In the genomic region with DNA sequence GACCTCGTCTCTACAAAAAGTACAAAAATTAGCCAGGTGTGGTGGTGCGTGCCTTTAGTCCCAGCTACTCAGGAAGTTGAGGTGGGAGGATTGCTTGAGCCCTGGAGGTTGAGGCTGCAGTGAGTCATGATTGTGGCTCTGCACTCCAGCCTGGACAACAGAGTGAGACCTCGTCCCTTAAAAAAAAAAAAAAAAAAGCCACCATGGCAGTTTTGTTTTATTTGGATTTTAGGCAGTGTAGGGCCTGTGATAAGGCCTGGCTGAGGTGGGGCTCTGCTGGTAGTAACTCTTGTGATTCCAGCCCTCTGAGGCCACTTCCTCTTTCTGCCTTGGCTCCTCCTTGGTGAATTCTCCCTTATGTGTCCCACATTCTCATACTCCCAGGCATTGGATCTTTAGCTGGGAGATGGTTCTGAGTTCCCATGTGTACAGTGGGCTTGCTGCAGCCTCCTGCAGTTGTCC, we compare ENCODE assay signal across 9 cellular contexts. TPM values are rescaled to one million over a fixed set of nuclear protein-coding genes. Genes with fewer than 3 reads are reported as not detected.
DNase-seq lines count a peak whose midpoint lies in the region; ATAC-seq and TF ChIP-seq lines count a peak whose summit lies in the region.
"Had no signal": no experiment of that assay in that cellular context is flagged by ENCODE, and none has a peak within 500 bp of the region (broad histone marks: within the 10 kb centered on the region; RNA-seq: fewer than 3 reads in every experiment).

No MANE protein-coding gene starts in this region.

- WGBS in esophagus muscularis mucosa, result 73% methylated on average over 3 of the region's 3 CpGs

- TF ChIP-seq EP300 in esophagus muscularis mucosa (IDR thresholded peaks at IDR 0.05), result no peak

- H3K4me3 ChIP-seq in esophagus muscularis mucosa, result no peak overlapping the region
- H3K4me3 ChIP-seq: SJSA1 had no signal

- DNase-seq in AG20443 (ENCODE audit: low spot score), result peak; percentile 66
- DNase-seq in activated B cell treated with CpG ODN at 0.5 μM for 24 hours, result no peak
- peak in 1 of 3 donors; percentile 19 for DNase-seq in immature natural killer cell
- no peak for DNase-seq in esophagus muscularis mucosa (ENCODE audit: extremely low spot score)
- DNase-seq in GOT3 (lab: John Stamatoyannopoulos, UW), result no peak
- no peak for DNase-seq in Ammon's horn (ENCODE audit: low spot score)

- no peaks in the 10 kb centered on the region for H3K9me3 ChIP-seq in esophagus muscularis mucosa
- H3K9me3 ChIP-seq: SJSA1 had no signal

- peaks cover 11 to 50% (median 21%) of the 10 kb centered on the region in 4 donors for H3K4me1 ChIP-seq in esophagus muscularis mucosa

- H3K27me3 ChIP-seq in esophagus muscularis mucosa, result no peaks in the 10 kb centered on the region
- H3K27me3 ChIP-seq: SJSA1 had no signal

- no peaks in the 10 kb centered on the region for H3K27me3 Mint-ChIP-seq in activated B cell treated with CpG ODN at 0.5 μM for 24 hours
- H3K27me3 Mint-ChIP-seq in immature natural killer cell (ENCODE audit: low read depth in 3 of 3), result peaks cover 1 to 10% (median 3%) of the 10 kb centered on the region in 3 donors

- H3K36me3 ChIP-seq in esophagus muscularis mucosa, result no peaks in the 10 kb centered on the region

- ATAC-seq in HG03066 (IDR thresholded peaks at IDR 0.05; ENCODE audit: low read depth, unreplicated experiment), result peak; percentile 64
- peak; percentile 65 for ATAC-seq in activated B cell treated with CpG ODN at 0.5 μM for 24 hours (ENCODE audit: low read depth)
- no peak for ATAC-seq in GM18517 (IDR thresholded peaks at IDR 0.05; ENCODE audit: unreplicated experiment)

- H3K36me3 Mint-ChIP-seq in activated B cell treated with CpG ODN at 0.5 μM for 24 hours (ENCODE audit: low read depth), result peaks cover 14% of the 10 kb centered on the region
- H3K36me3 Mint-ChIP-seq in immature natural killer cell, result no peaks in the 10 kb centered on the region

- H3K27ac ChIP-seq in esophagus muscularis mucosa (replicated peaks in 1 of 4), result no peak overlapping the region
- H3K27ac ChIP-seq: SJSA1 had no signal

- H3K4me1 Mint-ChIP-seq in activated B cell treated with CpG ODN at 0.5 μM for 24 hours (peaks cover 64% of the 10 kb centered on the region), immature natural killer cell (peaks cover 81 to 84% of the 10 kb centered on the region in 2 donors)

- TF ChIP-seq CTCF in activated B cell treated with CpG ODN at 0.5 μM for 24 hours (IDR thresholded peaks at IDR 0.05), result no peak
- no peak for TF ChIP-seq CTCF in esophagus muscularis mucosa (IDR thresholded peaks at IDR 0.05)

- H3K27ac Mint-ChIP-seq in activated B cell treated with CpG ODN at 0.5 μM for 24 hours (peak overlapping the region; percentile 78), immature natural killer cell (peak overlapping the region; percentile 92 to 95 (median 92))

- intact Hi-C loops in activated B cell treated with CpG ODN at 0.5 μM for 24 hours (cut with micrococcal nuclease) (loop anchor here (1.0 to 2.0 kb wide), 2 partner anchors 38 to 46 kb away; no protein-coding TSS in a partner anchor), esophagus muscularis mucosa (cut with DNase I) (no loop called here)

- peak overlapping the region; percentile 54 for H3K4me3 Mint-ChIP-seq in activated B cell treated with CpG ODN at 0.5 μM for 24 hours
- H3K4me3 Mint-ChIP-seq in immature natural killer cell, result peak overlapping the region; percentile 68 to 90 (median 81)

- no peak for TF ChIP-seq POLR2A in esophagus muscularis mucosa (IDR thresholded peaks at IDR 0.05; ENCODE audit: low read depth)

- H3K9me3 Mint-ChIP-seq in activated B cell treated with CpG ODN at 0.5 μM for 24 hours (no peaks in the 10 kb centered on the region), immature natural killer cell (no peaks in the 10 kb centered on the region)

- POLR2A ChIA-PET in activated B cell treated with CpG ODN at 0.5 μM for 24 hours (lab: Charles Lee), result interaction anchor here (0.6 to 0.9 kb wide), 7 partner anchors 11 to 59 kb away, joined by 3 to 7 read pairs (median 6); a partner anchor contains a TSS

- CTCF ChIA-PET in activated B cell treated with CpG ODN at 0.5 μM for 24 hours (lab: Charles Lee), result no interaction called here

RNA-seq across cellular contexts. Expression of a gene that starts 39.2 kb away (rescaled TPM):
- total RNA-seq in activated B cell treated with CpG ODN at 0.5 μM for 24 hours (116 and 126 TPM in 2 replicates), esophagus muscularis mucosa (10 to 100 TPM; 34.9 to 60.5 (median 42.5) TPM)
- 10 to 100 TPM in 2 of 3 donors, 1 to 10 TPM in 1; 8.8 to 48.5 (median 21.0) TPM for polyA plus RNA-seq in immature natural killer cell
